In the genomic region with DNA sequence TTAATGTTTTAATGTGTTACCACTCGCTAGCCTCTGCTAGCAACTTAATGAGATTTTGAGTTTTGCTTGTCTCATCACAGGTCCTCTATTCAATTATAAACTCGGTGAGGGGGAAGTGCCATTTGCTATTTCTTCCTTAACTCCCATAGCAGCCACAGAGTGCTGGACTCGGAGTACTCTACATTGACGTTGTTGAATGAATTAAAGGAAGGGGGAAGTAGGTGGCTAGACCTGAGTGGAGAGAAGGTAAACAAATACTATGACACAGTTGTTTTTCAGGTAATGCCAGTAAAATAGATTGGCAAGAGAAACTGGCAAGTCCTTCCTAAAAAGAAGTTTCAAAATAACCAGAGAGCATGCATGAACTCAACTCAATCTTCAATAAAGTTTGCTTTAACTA, we compare ENCODE assay signal across 17 cellular contexts.
"Had no signal": no experiment of that assay in that cellular context is flagged by ENCODE, and none has a peak within 500 bp of the region (broad histone marks: within the 10 kb centered on the region; RNA-seq: fewer than 3 reads in every experiment).

No MANE protein-coding gene starts in this region.

- H3K36me3 Mint-ChIP-seq: T-cell had no signal

- H3K27ac ChIP-seq: ovary, stomach, vagina had no signal

- ATAC-seq: activated naive CD8-positive, alpha-beta T cell treated with anti-CD3 and anti-CD28 coated beads, Interleukin-2, amount 50 U/mL, for 24 hours; activated T-helper 17 cell treated with anti-CD3 and anti-CD28 coated beads, Interleukin-2, amount 50 U/mL, for 72 hours; left ventricle myocardium superior; T-cell had no signal

- H3K4me3 ChIP-seq: ovary, stomach, vagina had no signal

- H3K4me3 Mint-ChIP-seq: activated naive CD4-positive, alpha-beta T cell treated with anti-CD3 and anti-CD28 coated beads for 36 hours; activated naive CD8-positive, alpha-beta T cell treated with anti-CD3 and anti-CD28 coated beads, Interleukin-2, amount 50 U/mL, for 24 hours; activated T-helper 17 cell treated with anti-CD3 and anti-CD28 coated beads, Interleukin-2, amount 50 U/mL, for 72 hours; endodermal cell; T-cell had no signal

- H3K27ac Mint-ChIP-seq: activated naive CD4-positive, alpha-beta T cell treated with anti-CD3 and anti-CD28 coated beads for 36 hours; activated naive CD8-positive, alpha-beta T cell treated with anti-CD3 and anti-CD28 coated beads, Interleukin-2, amount 50 U/mL, for 24 hours; activated T-helper 17 cell treated with anti-CD3 and anti-CD28 coated beads, Interleukin-2, amount 50 U/mL, for 72 hours; endodermal cell; T-cell had no signal

- DNase-seq: activated CD4-positive, CD25-positive, alpha-beta regulatory T cell treated with anti-CD3 and anti-CD28 coated beads, Interleukin-2, amount 50 U/mL, for 72 hours; activated naive CD4-positive, alpha-beta T cell treated with anti-CD3 and anti-CD28 coated beads for 36 hours; activated naive CD8-positive, alpha-beta T cell treated with anti-CD3 and anti-CD28 coated beads, Interleukin-2, amount 50 U/mL, for 24 hours; activated T-cell treated with anti-CD3 and anti-CD28 coated beads for 4 hours; aorta; endodermal cell; hippocampal formation; left ventricle myocardium superior; ovary; stimulated activated CD4-positive, alpha-beta T cell treated with anti-CD3 and anti-CD28 coated beads, Interleukin-12 subunit alpha, Interleukin-12 subunit beta, amount 100 ng/mL, for 4 hours; stimulated activated CD4-positive, alpha-beta T cell treated with anti-CD3 and anti-CD28 coated beads, Interleukin-2, amount 100 ng/mL, for 24 hours; stomach; T-cell; T-helper 9 cell had no signal

- H3K4me1 Mint-ChIP-seq: activated naive CD8-positive, alpha-beta T cell treated with anti-CD3 and anti-CD28 coated beads, Interleukin-2, amount 50 U/mL, for 24 hours; activated T-helper 17 cell treated with anti-CD3 and anti-CD28 coated beads, Interleukin-2, amount 50 U/mL, for 72 hours; T-cell had no signal

- H3K36me3 ChIP-seq: ovary, stomach, vagina had no signal

- H3K9me3 ChIP-seq: ovary, stomach, vagina had no signal

- FAIRE-seq: keratinocyte had no signal

- H3K4me1 ChIP-seq: stomach, vagina had no signal

- H3K9me3 Mint-ChIP-seq: activated naive CD8-positive, alpha-beta T cell treated with anti-CD3 and anti-CD28 coated beads, Interleukin-2, amount 50 U/mL, for 24 hours; activated T-helper 17 cell treated with anti-CD3 and anti-CD28 coated beads, Interleukin-2, amount 50 U/mL, for 72 hours; T-cell had no signal

- H3K27me3 ChIP-seq: ovary, vagina had no signal
